In genomic region chr2:217417536-217417935, GRCh38 we compare ENCODE assay signal across 24 cellular contexts.
DNase-seq lines count a peak whose midpoint lies in the region; ATAC-seq, FAIRE-seq and TF ChIP-seq lines count a peak whose summit lies in the region.
"Had no signal": no experiment of that assay in that cellular context is flagged by ENCODE, and none has a peak within 500 bp of the region (broad histone marks: within the 10 kb centered on the region; RNA-seq: fewer than 3 reads in every experiment).

No MANE protein-coding gene starts in this region.

- H3K4me1 Mint-ChIP-seq in astrocyte (ENCODE audit: low read depth, unreplicated experiment) (peaks cover 23% of the 10 kb centered on the region), neural crest cell (peaks cover 5% of the 10 kb centered on the region)
- H3K4me1 Mint-ChIP-seq: CD8-positive, alpha-beta memory T cell had no signal

- H4K20me1 ChIP-seq in astrocyte (ENCODE audit: insufficient read depth, low read length) = no peaks in the 10 kb centered on the region

- H3K36me3 ChIP-seq in astrocyte (ENCODE audit: insufficient read depth, low read length) = no peaks in the 10 kb centered on the region
- H3K36me3 ChIP-seq in tibial artery = no peaks in the 10 kb centered on the region
- H3K36me3 ChIP-seq: BE2C, MG63, SJCRH30 had no signal

- DNase-seq in GM12892 (ENCODE audit: insufficient read length) = no peak
- DNase-seq in astrocyte (ENCODE audit: low read depth) = no peak
- no peak for DNase-seq in neural crest cell (ENCODE audit: low read depth, low spot score)
- no peak for DNase-seq in tibial artery
- DNase-seq in SKM-1 treated with dmso at 0.1 percent for 144 hours (lab: John Stamatoyannopoulos, UW; ENCODE audit: unreplicated experiment) = no peak
- DNase-seq in stimulated activated CD4-positive, alpha-beta T cell treated with anti-CD3 and anti-CD28 coated beads, Interleukin-2, amount 100 ng/mL, for 48 hours = no peak
- DNase-seq: BE2C; CD8-positive, alpha-beta memory T cell; DMS 273 treated with DMSO at 0.1 percent for 48 hours; DMS79; KG1; MG63; NCI-H2029; NCI-H446; NCI-H526; NCI-H82; NK-92 treated with Interleukin-12 subunit alpha and Interleukin-12 subunit beta, amount 100 ng/mL, for 24 hours; PC-3; SJCRH30 had no signal

- H3K27ac ChIP-seq in astrocyte (ENCODE audit: low read depth, low read length) (no peak overlapping the region), tibial artery (peak overlapping the region; percentile 39 to 75)
- H3K27ac ChIP-seq: SJCRH30 had no signal

- no peak overlapping the region for H3K9ac ChIP-seq in astrocyte (ENCODE audit: low read length)

- H3K9me3 ChIP-seq in astrocyte (ENCODE audit: insufficient read depth, low read depth, low read length) (no peaks in the 10 kb centered on the region), tibial artery (no peaks in the 10 kb centered on the region)
- H3K9me3 ChIP-seq: BE2C, MG63, SJCRH30 had no signal

- H3K4me2 ChIP-seq in astrocyte (ENCODE audit: low read length) = no peak overlapping the region

- H3K4me3 Mint-ChIP-seq in astrocyte (ENCODE audit: unreplicated experiment) (no peak overlapping the region), neural crest cell (no peak overlapping the region)
- H3K4me3 Mint-ChIP-seq: CD8-positive, alpha-beta memory T cell had no signal

- no peaks in the 10 kb centered on the region for H3K27me3 ChIP-seq in astrocyte (ENCODE audit: insufficient read depth, low read length)
- H3K27me3 ChIP-seq in tibial artery = no peaks in the 10 kb centered on the region
- H3K27me3 ChIP-seq: BE2C, SJCRH30 had no signal

- intact Hi-C loops in tibial artery (cut with DNase I; ENCODE audit: low total_unique reads) = no loop called here

- H3K27ac Mint-ChIP-seq in astrocyte (ENCODE audit: unreplicated experiment) (peak overlapping the region; percentile 67), neural crest cell (ENCODE audit: unreplicated experiment) (peak overlapping the region; percentile 58)
- H3K27ac Mint-ChIP-seq: CD14-positive monocyte; CD8-positive, alpha-beta memory T cell had no signal

- FAIRE-seq in GM12892 (lab: Jason Lieb, UNC) = peak; percentile 17
- FAIRE-seq in astrocyte (lab: Jason Lieb, UNC) = peak; percentile 54
- FAIRE-seq: GM18507, H54, HTR-8/SVneo had no signal

- H3K36me3 Mint-ChIP-seq in astrocyte (ENCODE audit: low read depth, unreplicated experiment) = no peaks in the 10 kb centered on the region
- H3K36me3 Mint-ChIP-seq in neural crest cell (ENCODE audit: low read depth) = peaks cover 2% of the 10 kb centered on the region
- H3K36me3 Mint-ChIP-seq: CD14-positive monocyte had no signal

- H3K4me3 ChIP-seq in astrocyte (ENCODE audit: insufficient read depth, low read depth, low read length) = no peak overlapping the region
- H3K4me3 ChIP-seq in tibial artery = no peak overlapping the region
- H3K4me3 ChIP-seq: MG63, SJCRH30 had no signal

- no peak overlapping the region for H2AFZ ChIP-seq in astrocyte (ENCODE audit: low read depth, low read length)

- H3K9me3 Mint-ChIP-seq in astrocyte (ENCODE audit: unreplicated experiment) (no peaks in the 10 kb centered on the region), neural crest cell (no peaks in the 10 kb centered on the region)

- TF ChIP-seq CTCF in astrocyte (IDR thresholded peaks at IDR 0.05; ENCODE audit: insufficient read depth, low read depth, low read length) = no peak
- TF ChIP-seq CTCF in neural crest cell (conservative IDR thresholded peaks at IDR 0.05) = no peak
- TF ChIP-seq CTCF in tibial artery (IDR thresholded peaks at IDR 0.05) = no peak

- H3K27me3 Mint-ChIP-seq in astrocyte (ENCODE audit: low read depth, unreplicated experiment) = no peaks in the 10 kb centered on the region
- H3K27me3 Mint-ChIP-seq in neural crest cell (ENCODE audit: low read depth) = no peaks in the 10 kb centered on the region

- no peak for TF ChIP-seq POLR2A in GM12892 (IDR thresholded peaks at IDR 0.05; ENCODE audit: low read depth, low read length)

- ATAC-seq in HG02884 (IDR thresholded peaks at IDR 0.05; ENCODE audit: unreplicated experiment) = no peak
- ATAC-seq: PC-3 had no signal

- H3K4me1 ChIP-seq in astrocyte (ENCODE audit: insufficient read depth, low read length) = peaks cover 5% of the 10 kb centered on the region
- peaks cover 0 to 83% (median 27%) of the 10 kb centered on the region in 4 donors for H3K4me1 ChIP-seq in tibial artery
- H3K4me1 ChIP-seq: SJCRH30 had no signal

- H3K79me2 ChIP-seq in astrocyte (ENCODE audit: insufficient read depth, low read length) = no peaks in the 10 kb centered on the region
